In the genomic region with DNA sequence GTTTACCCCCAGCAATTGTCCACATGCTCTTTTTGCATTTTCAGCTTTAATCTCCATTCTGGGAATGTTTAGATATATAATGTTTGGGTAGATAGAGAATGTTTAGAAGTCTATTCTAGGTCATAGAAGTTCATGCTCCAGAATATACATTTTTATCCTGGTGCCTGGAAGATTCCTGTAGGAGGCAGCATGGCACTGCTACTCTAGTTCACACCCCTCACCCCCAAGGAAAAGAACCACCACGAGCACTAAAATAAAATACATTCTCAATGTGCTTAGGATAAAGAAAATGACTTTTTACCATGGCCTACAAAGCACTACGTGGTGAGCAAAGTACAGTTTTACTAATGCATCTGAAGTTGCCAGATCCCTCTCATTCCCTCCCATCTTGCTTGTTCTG, we compare ENCODE assay signal across 1 cellular context.
TF ChIP-seq lines count a peak whose summit lies in the region.

No MANE protein-coding gene starts in this region.

TF ChIP-seq in GM23338, 12 proteins besides CTCF, POLR2A, EP300 and RAD21:
- no peak for TF ChIP-seq ZNF331 (CRISPR knock-in tag; IDR thresholded peaks at IDR 0.05; ENCODE audit: low read depth)
- no peak for TF ChIP-seq ZNF114 (CRISPR knock-in tag; IDR thresholded peaks at IDR 0.05)
- no peak for TF ChIP-seq CREB1 (CRISPR knock-in tag; IDR thresholded peaks at IDR 0.05; ENCODE audit: low read depth)
- TF ChIP-seq, protein P1, sequence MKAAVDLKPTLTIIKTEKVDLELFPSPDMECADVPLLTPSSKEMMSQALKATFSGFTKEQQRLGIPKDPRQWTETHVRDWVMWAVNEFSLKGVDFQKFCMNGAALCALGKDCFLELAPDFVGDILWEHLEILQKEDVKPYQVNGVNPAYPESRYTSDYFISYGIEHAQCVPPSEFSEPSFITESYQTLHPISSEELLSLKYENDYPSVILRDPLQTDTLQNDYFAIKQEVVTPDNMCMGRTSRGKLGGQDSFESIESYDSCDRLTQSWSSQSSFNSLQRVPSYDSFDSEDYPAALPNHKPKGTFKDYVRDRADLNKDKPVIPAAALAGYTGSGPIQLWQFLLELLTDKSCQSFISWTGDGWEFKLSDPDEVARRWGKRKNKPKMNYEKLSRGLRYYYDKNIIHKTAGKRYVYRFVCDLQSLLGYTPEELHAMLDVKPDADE (IDR thresholded peaks at IDR 0.05), result no peak
- TF ChIP-seq NANOG (IDR thresholded peaks at IDR 0.05; ENCODE audit: borderline replicate concordance), result no peak
- TF ChIP-seq STAT1 (IDR thresholded peaks at IDR 0.05; ENCODE audit: unreplicated experiment), result no peak
- no peak for TF ChIP-seq EZH2phosphoT487 (IDR thresholded peaks at IDR 0.05; ENCODE audit: unreplicated experiment)
- TF ChIP-seq EZH2 (IDR thresholded peaks at IDR 0.05; ENCODE audit: low read depth, unreplicated experiment), result no peak
- TF ChIP-seq JUNB (IDR thresholded peaks at IDR 0.05; ENCODE audit: unreplicated experiment), result no peak
- TF ChIP-seq, protein P2, sequence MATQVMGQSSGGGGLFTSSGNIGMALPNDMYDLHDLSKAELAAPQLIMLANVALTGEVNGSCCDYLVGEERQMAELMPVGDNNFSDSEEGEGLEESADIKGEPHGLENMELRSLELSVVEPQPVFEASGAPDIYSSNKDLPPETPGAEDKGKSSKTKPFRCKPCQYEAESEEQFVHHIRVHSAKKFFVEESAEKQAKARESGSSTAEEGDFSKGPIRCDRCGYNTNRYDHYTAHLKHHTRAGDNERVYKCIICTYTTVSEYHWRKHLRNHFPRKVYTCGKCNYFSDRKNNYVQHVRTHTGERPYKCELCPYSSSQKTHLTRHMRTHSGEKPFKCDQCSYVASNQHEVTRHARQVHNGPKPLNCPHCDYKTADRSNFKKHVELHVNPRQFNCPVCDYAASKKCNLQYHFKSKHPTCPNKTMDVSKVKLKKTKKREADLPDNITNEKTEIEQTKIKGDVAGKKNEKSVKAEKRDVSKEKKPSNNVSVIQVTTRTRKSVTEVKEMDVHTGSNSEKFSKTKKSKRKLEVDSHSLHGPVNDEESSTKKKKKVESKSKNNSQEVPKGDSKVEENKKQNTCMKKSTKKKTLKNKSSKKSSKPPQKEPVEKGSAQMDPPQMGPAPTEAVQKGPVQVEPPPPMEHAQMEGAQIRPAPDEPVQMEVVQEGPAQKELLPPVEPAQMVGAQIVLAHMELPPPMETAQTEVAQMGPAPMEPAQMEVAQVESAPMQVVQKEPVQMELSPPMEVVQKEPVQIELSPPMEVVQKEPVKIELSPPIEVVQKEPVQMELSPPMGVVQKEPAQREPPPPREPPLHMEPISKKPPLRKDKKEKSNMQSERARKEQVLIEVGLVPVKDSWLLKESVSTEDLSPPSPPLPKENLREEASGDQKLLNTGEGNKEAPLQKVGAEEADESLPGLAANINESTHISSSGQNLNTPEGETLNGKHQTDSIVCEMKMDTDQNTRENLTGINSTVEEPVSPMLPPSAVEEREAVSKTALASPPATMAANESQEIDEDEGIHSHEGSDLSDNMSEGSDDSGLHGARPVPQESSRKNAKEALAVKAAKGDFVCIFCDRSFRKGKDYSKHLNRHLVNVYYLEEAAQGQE (IDR thresholded peaks at IDR 0.05; ENCODE audit: unreplicated experiment), result no peak
TF ChIP-seq in GM23338: peak in this region for 0.
